8 cellular contexts compared by ENCODE assay signal in genomic region chr3:149581681-149582349, GRCh38.
DNase-seq lines count a peak whose midpoint lies in the region; ATAC-seq lines count a peak whose summit lies in the region.

No MANE protein-coding gene starts in this region.

- intact Hi-C loops in left colon (cut with DNase I, micrococcal nuclease), result no loop called here

- DNase-seq in Daoy (ENCODE audit: low read depth) (peak; percentile 95), NCI-H226 (peak; percentile 60), non-pigmented ciliary epithelial cell (ENCODE audit: low read depth) (peak; percentile 67), OCI-M2 (lab: John Stamatoyannopoulos, UW; ENCODE audit: unreplicated experiment) (no peak), left colon (no peak), NCI-H526 treated with DMSO at 0.1 percent for 48 hours (lab: John Stamatoyannopoulos, UW) (no peak)

- ATAC-seq in esophagus mucosa (peak; percentile 95), GM21360 (IDR thresholded peaks at IDR 0.05; ENCODE audit: unreplicated experiment) (no peak), left colon (no peak)

Comparison
In these comparisons a context has a peak if more than half of its experiments do, and no peak if none do; other contexts are left out.
1. DNase-seq: peak in Daoy (single experiment), NCI-H226 (single experiment) and non-pigmented ciliary epithelial cell (single experiment); none in OCI-M2 (single experiment), left colon (0 of 2) and NCI-H526 treated with DMSO at 0.1 percent for 48 hours (single experiment).